ENCODE assay signal across 1 cellular context in the genomic region with DNA sequence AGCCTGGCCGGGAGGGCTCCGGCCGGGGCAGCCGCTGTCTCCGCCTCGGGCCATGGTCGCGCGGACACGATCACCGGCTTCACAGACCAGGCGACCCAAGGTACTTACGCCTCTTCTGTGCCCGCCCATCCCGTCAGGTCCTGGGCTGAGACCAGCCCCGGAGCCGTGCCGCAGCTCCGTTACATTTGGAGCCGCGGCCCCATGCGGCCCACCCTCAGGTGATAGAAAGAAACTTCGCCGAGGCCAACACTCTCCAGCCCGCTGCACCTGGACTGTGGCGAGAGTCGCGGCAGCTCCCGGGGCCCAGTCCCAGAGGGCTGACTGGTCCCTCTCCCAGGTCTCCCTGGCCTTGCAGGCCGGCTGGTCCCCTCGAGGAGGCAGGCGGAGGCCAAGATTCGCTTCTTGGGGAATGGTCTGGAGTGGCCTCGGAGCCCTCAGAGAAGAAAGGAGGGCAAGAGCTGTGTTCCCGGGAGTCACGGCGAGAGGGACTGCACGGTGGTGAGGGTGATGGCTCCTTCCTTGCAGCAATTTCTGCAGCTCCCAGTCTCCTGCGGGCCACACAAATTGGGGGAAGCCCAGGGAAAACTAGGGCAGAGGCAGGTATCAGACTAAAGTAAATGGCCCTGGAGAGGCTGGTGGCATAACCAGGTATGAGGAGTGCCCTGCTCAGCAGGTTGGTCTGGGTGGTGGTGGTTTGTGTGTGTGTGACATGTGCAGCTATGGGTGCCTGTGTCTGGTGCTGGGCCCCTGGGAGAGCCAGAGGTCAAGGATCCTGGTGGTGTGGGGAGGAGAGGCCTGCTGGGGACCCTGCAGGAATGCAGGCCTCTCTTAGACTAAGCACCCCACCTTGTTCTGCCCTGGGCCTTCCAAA.
A peak's percentile ranks its signal among the peaks of the same experiment; 100 is the strongest.
TF ChIP-seq lines count a peak whose summit lies in the region.

No MANE protein-coding gene starts in this region.

TF ChIP-seq in H1, 55 proteins besides CTCF, POLR2A, EP300 and RAD21:
- 0 out of 2 replicates have a peak, but pooled peaks have one; percentile 29 for TF ChIP-seq GABPA (IDR thresholded peaks at IDR 0.05; ENCODE audit: borderline replicate concordance, insufficient read depth, low read length)
- no peak for TF ChIP-seq FOSL1 (IDR thresholded peaks at IDR 0.05; ENCODE audit: insufficient read depth, low read depth, low read length)
- no peak for TF ChIP-seq SAP30 (IDR thresholded peaks at IDR 0.05; ENCODE audit: insufficient read depth, insufficient replicate concordance, low read length)
- TF ChIP-seq CTBP2 (IDR thresholded peaks at IDR 0.05; ENCODE audit: borderline replicate concordance, insufficient read depth, insufficient read length, low read length): peak; percentile 46
- TF ChIP-seq RNF2 (IDR thresholded peaks at IDR 0.05; ENCODE audit: borderline replicate concordance, low read depth, low read length, missing control alignments, poor library complexity, severe bottlenecking): peak; percentile 60
- peak; percentile 79 for TF ChIP-seq SUZ12 (IDR thresholded peaks at IDR 0.05; ENCODE audit: low read length)
- TF ChIP-seq EZH2 (IDR thresholded peaks at IDR 0.05; ENCODE audit: low read depth, low read length, severe bottlenecking): peak; percentile 80
- no peak for TF ChIP-seq EGR1 (IDR thresholded peaks at IDR 0.05; ENCODE audit: borderline replicate concordance, low read depth, low read length)
- no peak for TF ChIP-seq CEBPB (IDR thresholded peaks at IDR 0.05; ENCODE audit: low read depth, low read length)
- TF ChIP-seq, protein P1, sequence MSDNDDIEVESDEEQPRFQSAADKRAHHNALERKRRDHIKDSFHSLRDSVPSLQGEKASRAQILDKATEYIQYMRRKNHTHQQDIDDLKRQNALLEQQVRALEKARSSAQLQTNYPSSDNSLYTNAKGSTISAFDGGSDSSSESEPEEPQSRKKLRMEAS (IDR thresholded peaks at IDR 0.05): peak; percentile 9; the same call in 1 of the 2 replicates
TF ChIP-seq in H1: peak in this region for 6.
